21 cellular contexts compared by ENCODE assay signal in the genomic region with DNA sequence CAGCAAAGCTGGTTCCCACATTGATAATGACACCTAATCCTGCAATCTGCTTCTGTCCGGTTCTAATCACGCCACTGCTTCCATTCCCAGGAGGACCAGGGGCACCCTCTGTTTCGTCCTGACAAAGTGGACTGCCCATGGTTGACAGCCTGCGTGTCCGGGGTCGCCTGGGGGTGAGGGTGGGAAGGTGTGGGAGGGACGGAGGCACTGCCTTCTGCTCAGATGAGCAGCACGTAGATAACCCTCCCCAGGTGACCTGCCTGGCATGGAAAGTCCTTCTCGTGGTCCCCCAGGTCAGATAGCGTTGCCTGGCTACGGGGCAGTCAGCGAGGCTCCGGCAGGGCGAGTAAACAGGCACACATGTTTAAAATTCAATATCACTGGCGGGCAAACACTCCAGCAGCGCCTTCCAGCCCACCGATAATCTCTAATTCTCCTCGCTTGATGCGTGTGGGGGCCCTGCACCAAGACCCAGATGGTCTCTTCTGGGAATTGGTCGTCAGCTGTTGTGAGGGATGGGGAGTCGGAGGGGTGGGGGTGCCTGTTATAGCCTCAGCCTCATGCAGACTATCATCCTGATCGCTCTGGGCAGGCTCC.
"Had no signal": no experiment of that assay in that cellular context is flagged by ENCODE, and none has a peak within 500 bp of the region (broad histone marks: within the 10 kb centered on the region; RNA-seq: fewer than 3 reads in every experiment).

No MANE protein-coding gene starts in this region.

- FAIRE-seq: keratinocyte had no signal

- H3K27ac ChIP-seq: breast epithelium, epithelial cell of prostate, heart left ventricle, psoas muscle, spleen, testis had no signal

- H3K9me3 ChIP-seq: breast epithelium, heart left ventricle, psoas muscle, spleen, testis had no signal

- H3K4me3 ChIP-seq: breast epithelium, heart left ventricle, psoas muscle, spleen, testis had no signal

- H3K4me1 ChIP-seq: breast epithelium, psoas muscle, testis had no signal

- ATAC-seq: activated naive CD8-positive, alpha-beta T cell treated with anti-CD3 and anti-CD28 coated beads, Interleukin-2, amount 50 U/mL, for 24 hours; activated T-helper 17 cell treated with anti-CD3 and anti-CD28 coated beads, Interleukin-2, amount 50 U/mL, for 72 hours; effector memory CD8-positive, alpha-beta T cell; heart left ventricle; left lobe of liver; natural killer cell; psoas muscle; sciatic nerve had no signal

- H3K27me3 ChIP-seq: breast epithelium, heart left ventricle, testis had no signal

- H3K36me3 ChIP-seq: breast epithelium, heart left ventricle had no signal

- DNase-seq: activated CD4-positive, CD25-positive, alpha-beta regulatory T cell treated with anti-CD3 and anti-CD28 coated beads, Interleukin-2, amount 50 U/mL, for 72 hours; activated naive CD4-positive, alpha-beta T cell treated with Interleukin-2 at 50 U/mL for 16 hours; activated naive CD8-positive, alpha-beta T cell treated with anti-CD3 and anti-CD28 coated beads, Interleukin-2, amount 50 U/mL, for 24 hours; activated T-cell treated with anti-CD3 and anti-CD28 coated beads for 4 hours; aorta; effector memory CD8-positive, alpha-beta T cell; foreskin melanocyte; natural killer cell; nucleus accumbens; psoas muscle; spleen; T-helper 1 cell; T1000; testis had no signal
